In the genomic region with DNA sequence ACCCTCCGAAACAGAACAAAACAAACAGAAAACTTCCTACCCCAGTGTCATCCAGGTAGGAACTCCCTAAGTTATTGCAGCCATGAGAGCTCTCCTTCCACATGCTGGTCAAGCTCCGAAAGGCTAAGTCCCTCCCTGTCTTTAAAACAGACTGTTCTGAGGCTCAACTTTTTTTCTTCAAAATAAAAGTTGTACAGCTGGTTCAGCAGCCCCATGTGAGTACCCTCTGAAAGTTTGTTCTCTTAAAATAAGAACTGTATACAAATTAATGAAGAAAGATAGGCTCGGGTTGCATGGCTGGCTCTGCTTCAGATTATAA, we compare ENCODE assay signal across 14 cellular contexts. TPM values are rescaled to one million over a fixed set of nuclear protein-coding genes. Genes with fewer than 3 reads are reported as not detected.
DNase-seq lines count a peak whose midpoint lies in the region; ATAC-seq, FAIRE-seq and TF ChIP-seq lines count a peak whose summit lies in the region.
"Had no signal": no experiment of that assay in that cellular context is flagged by ENCODE, and none has a peak within 500 bp of the region (broad histone marks: within the 10 kb centered on the region; RNA-seq: fewer than 3 reads in every experiment).

A gene (minus strand): TSS at position 122 of the 319 bp plus-strand sequence.

- no peak for DNase-seq in BJ (ENCODE audit: low read depth)
- DNase-seq in kidney: no peak
- DNase-seq in sciatic nerve (ENCODE audit: low spot score): no peak
- DNase-seq in SKM-1 treated with dmso at 0.1 percent for 144 hours (lab: John Stamatoyannopoulos, UW; ENCODE audit: unreplicated experiment): no peak
- DNase-seq in NCI-H2227 (lab: John Stamatoyannopoulos, UW; ENCODE audit: unreplicated experiment): no peak
- DNase-seq in GM13976 (ENCODE audit: low spot score): no peak
- DNase-seq: NCI-H226, SW 1271 had no signal

- no peaks in the 10 kb centered on the region for H3K27me3 Mint-ChIP-seq in brain
- H3K27me3 Mint-ChIP-seq: activated naive CD4-positive, alpha-beta T cell treated with anti-CD3 and anti-CD28 coated beads, Interleukin-2, amount 50 U/mL, for 24 hours; B cell; memory B cell had no signal

- no peaks in the 10 kb centered on the region for H3K9me3 ChIP-seq in kidney (ENCODE audit: control insufficient read depth in 1 of 2, low read length in 2 of 2)

- CTCF ChIA-PET in BJ (lab: Yijun Ruan, JAX): interaction anchor here (0.8 to 2.7 kb wide), 3 partner anchors 9 to 222 kb away, joined by 3 to 9 read pairs (median 3); no protein-coding TSS in a partner anchor

- intact Hi-C loops in kidney (cut with DNase I) (no loop called here), sciatic nerve (cut with DNase I) (no loop called here)

- peak within 1 kb of the TSS in 2 of 5 experiments; percentile 10 to 62 for H3K27ac Mint-ChIP-seq in brain
- H3K27ac Mint-ChIP-seq: activated naive CD4-positive, alpha-beta T cell treated with anti-CD3 and anti-CD28 coated beads, Interleukin-2, amount 50 U/mL, for 24 hours; B cell; memory B cell had no signal

- H3K36me3 ChIP-seq in BJ (ENCODE audit: control insufficient read depth, insufficient read depth, low read length) (no peaks in the 10 kb centered on the region), kidney (ENCODE audit: control insufficient read depth in 1 of 2, insufficient read depth in 2 of 2, low read length in 2 of 2) (no peaks in the 10 kb centered on the region)

- no peak for FAIRE-seq in kidney (lab: Jason Lieb, UNC)
- FAIRE-seq: endothelial cell of umbilical vein had no signal

- POLR2A ChIA-PET in BJ (lab: Charles Lee): no interaction called here

- H3K36me3 Mint-ChIP-seq in brain: peaks cover 5% of the 10 kb centered on the region
- H3K36me3 Mint-ChIP-seq: activated naive CD4-positive, alpha-beta T cell treated with anti-CD3 and anti-CD28 coated beads, Interleukin-2, amount 50 U/mL, for 24 hours had no signal

- H3K9me3 Mint-ChIP-seq in brain: peaks cover 4 to 7% (median 7%) of the 10 kb centered on the region in 5 experiments

- H3K9ac ChIP-seq in kidney (ENCODE audit: low read length in 2 of 2): peak within 1 kb of the TSS; percentile 15 to 80

- ATAC-seq in sciatic nerve (peak; percentile 66), GM21515 (IDR thresholded peaks at IDR 0.05; ENCODE audit: unreplicated experiment) (no peak)

- H3K4me3 Mint-ChIP-seq in brain: peak within 1 kb of the TSS in 3 of 5 experiments; percentile 27 to 82 (median 35)
- H3K4me3 Mint-ChIP-seq: activated naive CD4-positive, alpha-beta T cell treated with anti-CD3 and anti-CD28 coated beads, Interleukin-2, amount 50 U/mL, for 24 hours; B cell; memory B cell had no signal

- TF ChIP-seq CTCF in BJ (IDR thresholded peaks at IDR 0.05; ENCODE audit: insufficient read depth, low read depth, low read length) (no peak), brain (conservative IDR thresholded peaks at IDR 0.05) (no peak), kidney (IDR thresholded peaks at IDR 0.05; ENCODE audit: borderline replicate concordance, extremely low read depth, insufficient read depth) (no peak), GM13976 (IDR thresholded peaks at IDR 0.05; ENCODE audit: borderline replicate concordance, control extremely low read depth, extremely low read depth, insufficient read depth, missing control alignments) (no peak)

- H3K27me3 ChIP-seq in BJ (ENCODE audit: control insufficient read depth, insufficient read depth, low read length): no peaks in the 10 kb centered on the region

- in situ Hi-C loops in GM13976 (cut with MboI; ENCODE audit: low sequenced_read_pairs, unreplicated experiment): no loop called here

- H3K4me3 ChIP-seq in BJ (ENCODE audit: low read depth, low read length): peak within 1 kb of the TSS; percentile 14; the same call in 1 of the 2 replicates
- H3K4me3 ChIP-seq in kidney (ENCODE audit: low read length in 2 of 2): peak within 1 kb of the TSS; percentile 68 to 75

- peaks cover 15% of the 10 kb centered on the region for H3K4me1 Mint-ChIP-seq in brain
- H3K4me1 Mint-ChIP-seq: activated naive CD4-positive, alpha-beta T cell treated with anti-CD3 and anti-CD28 coated beads, Interleukin-2, amount 50 U/mL, for 24 hours; B cell; memory B cell had no signal

- H3K27ac ChIP-seq in kidney (ENCODE audit: low read depth in 2 of 2, low read length in 2 of 2): peak within 1 kb of the TSS; percentile 82 to 89

- H3K4me1 ChIP-seq in kidney (ENCODE audit: control insufficient read depth in 1 of 2, insufficient read depth in 1 of 2, low read depth in 1 of 2, low read length in 2 of 2): no peaks in the 10 kb centered on the region

RNA-seq across cellular contexts. Expression of the gene that starts here (rescaled TPM):
- 1.0 and 1.8 TPM in 2 replicates for polyA plus RNA-seq in BJ (2011; rRNA removed)
- 0.41 and 0.76 TPM in 2 replicates for polyA minus RNA-seq in BJ (2011; rRNA and poly(A)+ RNA removed)
- polyA plus RNA-seq in brain (ENCODE audit: insufficient read depth, low read depth, low replicate concordance): 6.2 TPM
- total RNA-seq in kidney: 70.5 TPM
- polyA plus RNA-seq in kidney (ENCODE audit: insufficient read depth, low read depth, low replicate concordance): 40.4 TPM
- total RNA-seq in sciatic nerve: 45.7 TPM
- total RNA-seq: B cell had no signal
